Comparison of ENCODE assay signal across 8 cellular contexts in genomic region chr16:10180771-10181163, GRCh38. TPM values are rescaled to one million over a fixed set of nuclear protein-coding genes. Genes with fewer than 3 reads are reported as not detected.
DNase-seq lines count a peak whose midpoint lies in the region; ATAC-seq, FAIRE-seq and TF ChIP-seq lines count a peak whose summit lies in the region.

No MANE protein-coding gene starts in this region.

- no peak for FAIRE-seq in kidney (lab: Jason Lieb, UNC)
- FAIRE-seq in HTR-8/SVneo (lab: Jason Lieb, UNC): no peak

- H3K4me1 ChIP-seq in ascending aorta: peaks cover 0 to 21% of the 10 kb centered on the region in 2 donors
- H3K4me1 ChIP-seq in kidney (ENCODE audit: control insufficient read depth in 1 of 2, insufficient read depth in 1 of 2, low read depth in 1 of 2, low read length in 2 of 2): peaks cover 0 to 5% of the 10 kb centered on the region in 2 donors

- peaks cover 16% of the 10 kb centered on the region for H3K4me1 Mint-ChIP-seq in activated naive CD4-positive, alpha-beta T cell treated with anti-CD3 and anti-CD28 coated beads for 36 hours (ENCODE audit: low read depth)

- H3K27me3 Mint-ChIP-seq in activated naive CD4-positive, alpha-beta T cell treated with anti-CD3 and anti-CD28 coated beads for 36 hours (ENCODE audit: low read depth): peaks cover 43% of the 10 kb centered on the region

- peak overlapping the region; percentile 32 to 59 for H3K4me3 ChIP-seq in ascending aorta
- H3K4me3 ChIP-seq in kidney (ENCODE audit: low read length in 2 of 2): peak overlapping the region in 1 of 2 donors; percentile 47

- no peak overlapping the region for H3K27ac ChIP-seq in ascending aorta
- no peak overlapping the region for H3K27ac ChIP-seq in kidney (ENCODE audit: low read depth in 2 of 2, low read length in 2 of 2)

- intact Hi-C loops in activated naive CD4-positive, alpha-beta T cell treated with anti-CD3 and anti-CD28 coated beads for 36 hours (cut with micrococcal nuclease): loop anchor here (1.0 kb wide), 2 partner anchors 922 to 1041 kb away; no protein-coding TSS in a partner anchor
- intact Hi-C loops in ascending aorta (cut with DNase I) (loop anchor here (1.0 to 10.0 kb wide), 4 partner anchors 149 to 884 kb away; no protein-coding TSS in a partner anchor), kidney (cut with DNase I) (no loop called here)

- no peak for ATAC-seq in stimulated activated naive CD8-positive, alpha-beta T cell treated with anti-CD3 and anti-CD28 coated beads, Interleukin-15, Interleukin-2, amounts not matched to agents 100 U/mL and 50 U/mL, for 24 hours
- ATAC-seq in HG03521 (IDR thresholded peaks at IDR 0.05; ENCODE audit: unreplicated experiment): no peak

- H3K27ac Mint-ChIP-seq in activated naive CD4-positive, alpha-beta T cell treated with anti-CD3 and anti-CD28 coated beads for 36 hours: no peak overlapping the region

- DNase-seq in activated naive CD4-positive, alpha-beta T cell treated with anti-CD3 and anti-CD28 coated beads for 36 hours: peak; percentile 24
- no peak for DNase-seq in activated naive CD4-positive, alpha-beta T cell treated with anti-CD3 and anti-CD28 coated beads, Interleukin-2, amount 50 U/mL, for 16 hours
- DNase-seq in ascending aorta (ENCODE audit: low spot score in 2 of 2) (no peak), kidney (peak; percentile 84), HTR-8/SVneo (ENCODE audit: insufficient read length, low spot score) (no peak), T-helper 9 cell (no peak)
- peak; percentile 56 for DNase-seq in stimulated activated naive CD8-positive, alpha-beta T cell treated with anti-CD3 and anti-CD28 coated beads, Interleukin-15, Interleukin-2, amounts not matched to agents 100 U/mL and 50 U/mL, for 24 hours

- TF ChIP-seq CTCF in ascending aorta (IDR thresholded peaks at IDR 0.05): peak in 2 of 3 experiments; percentile 27 to 49
- no peak for TF ChIP-seq CTCF in kidney (IDR thresholded peaks at IDR 0.05; ENCODE audit: borderline replicate concordance, extremely low read depth, insufficient read depth)

- no peaks in the 10 kb centered on the region for H3K36me3 Mint-ChIP-seq in activated naive CD4-positive, alpha-beta T cell treated with anti-CD3 and anti-CD28 coated beads for 36 hours (ENCODE audit: low read depth)

- H3K4me3 Mint-ChIP-seq in activated naive CD4-positive, alpha-beta T cell treated with anti-CD3 and anti-CD28 coated beads for 36 hours: no peak overlapping the region

- CTCF ChIA-PET in activated naive CD4-positive, alpha-beta T cell treated with anti-CD3 and anti-CD28 coated beads for 36 hours (lab: Charles Lee): interaction anchor here (0.6 kb wide), 3 partner anchors 308 to 796 kb away, joined by 3 read pairs; no protein-coding TSS in a partner anchor

- H3K36me3 ChIP-seq in ascending aorta (no peaks in the 10 kb centered on the region), kidney (ENCODE audit: control insufficient read depth in 1 of 2, insufficient read depth in 2 of 2, low read length in 2 of 2) (no peaks in the 10 kb centered on the region)

- H3K9me3 ChIP-seq in ascending aorta (no peaks in the 10 kb centered on the region), kidney (ENCODE audit: control insufficient read depth in 1 of 2, low read length in 2 of 2) (no peaks in the 10 kb centered on the region)

- H3K27me3 ChIP-seq in ascending aorta: no peaks in the 10 kb centered on the region

- H3K9me3 Mint-ChIP-seq in activated naive CD4-positive, alpha-beta T cell treated with anti-CD3 and anti-CD28 coated beads for 36 hours: no peaks in the 10 kb centered on the region

- H3K9ac ChIP-seq in kidney (ENCODE audit: low read length in 2 of 2): no peak overlapping the region

RNA-seq across cellular contexts. Expression of gene GRIN2A, which starts 1.5 kb away (rescaled TPM):
- not detected for total RNA-seq in activated naive CD4-positive, alpha-beta T cell treated with anti-CD3 and anti-CD28 coated beads for 36 hours
- total RNA-seq in ascending aorta (7.8 TPM), kidney (6.5 TPM)
- polyA plus RNA-seq in kidney (ENCODE audit: insufficient read depth, low read depth, low replicate concordance): 0.28 TPM

Comparison
In these comparisons a context has a peak if more than half of its experiments do, and no peak if none do; other contexts are left out.
1. DNase-seq: peak in activated naive CD4-positive, alpha-beta T cell treated with anti-CD3 and anti-CD28 coated beads for 36 hours (single experiment), kidney (single experiment) and stimulated activated naive CD8-positive, alpha-beta T cell treated with anti-CD3 and anti-CD28 coated beads, Interleukin-15, Interleukin-2, amounts not matched to agents 100 U/mL and 50 U/mL, for 24 hours (single experiment); none in activated naive CD4-positive, alpha-beta T cell treated with anti-CD3 and anti-CD28 coated beads, Interleukin-2, amount 50 U/mL, for 16 hours (single experiment), ascending aorta (0 of 2), HTR-8/SVneo (single experiment) and T-helper 9 cell (single experiment).